8 cellular contexts compared by ENCODE assay signal in genomic region chr12:58336581-58337242, GRCh38.
DNase-seq lines count a peak whose midpoint lies in the region; TF ChIP-seq lines count a peak whose summit lies in the region.
"Not testable (repeated sequence)": the region's sequence is repeated elsewhere in the genome, so short reads cannot be mapped to it uniquely, and the experiment has no call there.

No MANE protein-coding gene starts in this region.

- peak overlapping the region; percentile 19 for H3K4me3 Mint-ChIP-seq in Calu3 (ENCODE audit: low read depth, unreplicated experiment)
- not testable (repeated sequence) for H3K4me3 Mint-ChIP-seq in osteocyte (ENCODE audit: unreplicated experiment)

- BruUV-seq in Calu3 (replicated peaks; lab: Mats Ljungman, UMichigan): not testable (repeated sequence)

- DNase-seq in A172 (ENCODE audit: low spot score) (peak; percentile 81), Calu3 (peak; percentile 22), HS-27A (ENCODE audit: low read depth) (peak; percentile 68), RPMI7951 (ENCODE audit: low read depth) (peak; percentile 85), choroid plexus epithelial cell (ENCODE audit: low read depth) (peak; percentile 98), foreskin fibroblast (peak; percentile 82 to 84), left kidney (ENCODE audit: low read depth, low spot score) (peak; percentile 14)
- DNase-seq in osteocyte (ENCODE audit: extremely low spot score, unreplicated experiment): not testable (repeated sequence)

- not testable (repeated sequence) for H3K27me3 Mint-ChIP-seq in Calu3 (ENCODE audit: unreplicated experiment); osteocyte (ENCODE audit: unreplicated experiment)

- CTCF ChIA-PET in Calu3 (lab: Charles Lee): interaction anchor here (0.6 to 1.1 kb wide), 7 partner anchors 10 to 1405 kb away, joined by 3 to 5 read pairs (median 3); no protein-coding TSS in a partner anchor

- H3K4me3 ChIP-seq in choroid plexus epithelial cell (ENCODE audit: low read depth, low read length); foreskin fibroblast (ENCODE audit: low read depth in 1 of 2, low read length in 2 of 2): not testable (repeated sequence)

- H3K9me3 Mint-ChIP-seq in Calu3 (ENCODE audit: low read depth, unreplicated experiment); osteocyte (ENCODE audit: unreplicated experiment): not testable (repeated sequence)

- H3K4me1 Mint-ChIP-seq in Calu3 (ENCODE audit: low read depth, unreplicated experiment) (peaks cover 16% of the 10 kb centered on the region), osteocyte (ENCODE audit: unreplicated experiment) (peaks cover 22% of the 10 kb centered on the region)

- H3K36me3 Mint-ChIP-seq in Calu3 (ENCODE audit: insufficient read depth, unreplicated experiment); osteocyte (ENCODE audit: unreplicated experiment): not testable (repeated sequence)

- H3K27ac Mint-ChIP-seq in Calu3 (ENCODE audit: unreplicated experiment) (peak overlapping the region; percentile 68), osteocyte (ENCODE audit: unreplicated experiment) (peak overlapping the region; percentile 84)

- intact Hi-C loops in Calu3 (cut with micrococcal nuclease; ENCODE audit: unreplicated experiment): loop anchor here (5.0 kb wide), 1 partner anchor 616 kb away; no protein-coding TSS in a partner anchor

- not testable (repeated sequence) for TF ChIP-seq CTCF in Calu3 (IDR thresholded peaks at IDR 0.05; ENCODE audit: unreplicated experiment); choroid plexus epithelial cell (conservative IDR thresholded peaks at IDR 0.05; ENCODE audit: low read depth, low read length); foreskin fibroblast (IDR thresholded peaks at IDR 0.05; ENCODE audit: low read depth, low read length); osteocyte (IDR thresholded peaks at IDR 0.05)
